Comparison of ENCODE assay signal across 8 cellular contexts in genomic region chr11:95641506-95641905, GRCh38.
DNase-seq lines count a peak whose midpoint lies in the region; ATAC-seq and TF ChIP-seq lines count a peak whose summit lies in the region.

No MANE protein-coding gene starts in this region.

- peak; percentile 26 for DNase-seq in NB4 (ENCODE audit: low read depth)
- peak; percentile 22 for DNase-seq in cerebellum (ENCODE audit: low spot score)
- no peak for DNase-seq in epidermal melanocyte (ENCODE audit: insufficient read length, low spot score)
- no peak for DNase-seq in body of pancreas
- no peak for DNase-seq in DMS153 (lab: John Stamatoyannopoulos, UW)
- no peak for DNase-seq in stimulated activated CD8-positive, alpha-beta memory T cell treated with anti-CD3 and anti-CD28 coated beads, Interleukin-4, amount 100 ng/mL, for 48 hours

- no peak overlapping the region for H3K27ac ChIP-seq in body of pancreas

- TF ChIP-seq CTCF in NB4 (IDR thresholded peaks at IDR 0.05; ENCODE audit: low read depth, low read length) (no peak), body of pancreas (IDR thresholded peaks at IDR 0.05) (no peak)

- 49 to 67% methylated on average over 3 of the region's 3 CpGs for WGBS in body of pancreas, 2 donors

- H3K9me3 ChIP-seq in body of pancreas, result no peaks in the 10 kb centered on the region

- H3K36me3 ChIP-seq in body of pancreas (replicated peaks in 1 of 2; ENCODE audit: insufficient read depth in 1 of 2, low read depth in 2 of 2), result no peaks in the 10 kb centered on the region

- H3K4me3 ChIP-seq in NB4 (ENCODE audit: low read depth, low read length), result no peak overlapping the region
- no peak overlapping the region for H3K4me3 ChIP-seq in body of pancreas

- TF ChIP-seq POLR2A in NB4 (IDR thresholded peaks at IDR 0.05; ENCODE audit: extremely low read depth, insufficient read length) (no peak), body of pancreas (IDR thresholded peaks at IDR 0.05) (no peak)

- no peaks in the 10 kb centered on the region for H3K4me1 ChIP-seq in body of pancreas

- H3K27me3 ChIP-seq in body of pancreas, result no peaks in the 10 kb centered on the region

- intact Hi-C loops in body of pancreas (cut with DNase I), result no loop called here

- ATAC-seq in GM18870 (IDR thresholded peaks at IDR 0.05; ENCODE audit: unreplicated experiment), result peak; percentile 100
- ATAC-seq in GM21825 (IDR thresholded peaks at IDR 0.05; ENCODE audit: unreplicated experiment), result peak; percentile 100
- no peak for ATAC-seq in body of pancreas

Comparison
In these comparisons a context has a peak if more than half of its experiments do, and no peak if none do; other contexts are left out.
1. DNase-seq: peak in NB4 (single experiment) and cerebellum (single experiment); none in epidermal melanocyte (single experiment), body of pancreas (0 of 4), DMS153 (single experiment) and stimulated activated CD8-positive, alpha-beta memory T cell treated with anti-CD3 and anti-CD28 coated beads, Interleukin-4, amount 100 ng/mL, for 48 hours (single experiment).